ENCODE assay signal across 11 cellular contexts in genomic region chr1:209742409-209743144, GRCh38. TPM values are rescaled to one million over a fixed set of nuclear protein-coding genes. Genes with fewer than 3 reads are reported as not detected.
DNase-seq lines count a peak whose midpoint lies in the region; ATAC-seq and TF ChIP-seq lines count a peak whose summit lies in the region.
"Had no signal": no experiment of that assay in that cellular context is flagged by ENCODE, and none has a peak within 500 bp of the region (broad histone marks: within the 10 kb centered on the region; RNA-seq: fewer than 3 reads in every experiment).

No MANE protein-coding gene starts in this region.

- no peaks in the 10 kb centered on the region for H3K27me3 ChIP-seq in hepatocyte

- no peaks in the 10 kb centered on the region for H3K79me2 ChIP-seq in hepatocyte

- H3K4me3 ChIP-seq in fibroblast of villous mesenchyme (ENCODE audit: low read depth, low read length) (no peak overlapping the region), hepatocyte (no peak overlapping the region)

- 80% methylated on average over 8 of the region's 8 CpGs for WGBS in hepatocyte (ENCODE audit: low lambda C conversion rate, missing lambda C conversion rate)

- H3K27ac ChIP-seq in hepatocyte, result no peak overlapping the region

- H3K27ac Mint-ChIP-seq in T-helper 17 cell (peak overlapping the region; percentile 82), progenitor cell of endocrine pancreas (no peak overlapping the region)

- no peak overlapping the region for H2AFZ ChIP-seq in hepatocyte

- peak; percentile 75 for DNase-seq in AG20443 (ENCODE audit: low spot score)
- DNase-seq in T-helper 17 cell, result no peak
- peak; percentile 49 for DNase-seq in fibroblast of villous mesenchyme (ENCODE audit: low read depth)
- DNase-seq in sciatic nerve (ENCODE audit: low spot score), result no peak
- DNase-seq in NCI-H1417 (lab: John Stamatoyannopoulos, UW), result no peak
- no peak for DNase-seq in progenitor cell of endocrine pancreas (ENCODE audit: low spot score, unreplicated experiment)
- no peak for DNase-seq in hepatocyte (ENCODE audit: low spot score)
- DNase-seq in NCI-H2029 (lab: John Stamatoyannopoulos, UW), result no peak
- DNase-seq: DMS79 treated with DMSO at 0.1 percent for 48 hours, naive B cell had no signal

- no peaks in the 10 kb centered on the region for H3K36me3 ChIP-seq in hepatocyte (replicated peaks; ENCODE audit: insufficient read depth, low read depth)

- H3K4me2 ChIP-seq in hepatocyte, result no peak overlapping the region

- peaks cover 18% of the 10 kb centered on the region for H3K4me1 Mint-ChIP-seq in T-helper 17 cell
- no peaks in the 10 kb centered on the region for H3K4me1 Mint-ChIP-seq in progenitor cell of endocrine pancreas (ENCODE audit: low read depth)

- intact Hi-C loops in sciatic nerve (cut with DNase I), result no loop called here

- peaks cover 2% of the 10 kb centered on the region for H3K36me3 Mint-ChIP-seq in T-helper 17 cell (ENCODE audit: low read depth)
- H3K36me3 Mint-ChIP-seq in progenitor cell of endocrine pancreas (ENCODE audit: insufficient read depth), result no peaks in the 10 kb centered on the region
- H3K36me3 Mint-ChIP-seq: naive B cell had no signal

- no peaks in the 10 kb centered on the region for H3K9me3 Mint-ChIP-seq in progenitor cell of endocrine pancreas (ENCODE audit: low read depth)
- H3K9me3 Mint-ChIP-seq: naive B cell had no signal

- no peaks in the 10 kb centered on the region for H3K9me2 ChIP-seq in hepatocyte (replicated peaks; ENCODE audit: insufficient read depth)

- no peaks in the 10 kb centered on the region for H4K20me1 ChIP-seq in hepatocyte (ENCODE audit: insufficient read depth, poor library complexity, severe bottlenecking)

- TF ChIP-seq CTCF in fibroblast of villous mesenchyme (IDR thresholded peaks at IDR 0.05; ENCODE audit: insufficient read depth, low read depth, low read length), result no peak
- no peak for TF ChIP-seq CTCF in progenitor cell of endocrine pancreas (IDR thresholded peaks at IDR 0.05; ENCODE audit: unreplicated experiment)
- TF ChIP-seq CTCF in hepatocyte (IDR thresholded peaks at IDR 0.05; ENCODE audit: poor library complexity), result no peak

- H3K4me1 ChIP-seq in hepatocyte (ENCODE audit: insufficient read depth), result no peaks in the 10 kb centered on the region

- ATAC-seq in T-helper 17 cell, result no peak
- peak; percentile 78 for ATAC-seq in sciatic nerve

- H3K4me3 Mint-ChIP-seq in T-helper 17 cell (no peak overlapping the region), progenitor cell of endocrine pancreas (ENCODE audit: low read depth) (no peak overlapping the region)
- H3K4me3 Mint-ChIP-seq: naive B cell had no signal

- H3K9me3 ChIP-seq in T-helper 17 cell (ENCODE audit: control insufficient read depth, low read length, poor library complexity, severe bottlenecking) (no peaks in the 10 kb centered on the region), hepatocyte (ENCODE audit: low read depth) (no peaks in the 10 kb centered on the region)

- no peaks in the 10 kb centered on the region for H3K27me3 Mint-ChIP-seq in T-helper 17 cell
- peaks cover 3% of the 10 kb centered on the region for H3K27me3 Mint-ChIP-seq in progenitor cell of endocrine pancreas

RNA-seq across cellular contexts. Expression of gene TRAF3IP3, which starts 13.3 kb away (rescaled TPM):
- total RNA-seq in T-helper 17 cell (100 to 1,000 TPM; 286 to 288 TPM), fibroblast of villous mesenchyme (not detected in 2 replicates), sciatic nerve (8.3 TPM), progenitor cell of endocrine pancreas (not detected in 2 replicates), hepatocyte (0.13 and 0.20 TPM in 2 replicates)
- polyA plus RNA-seq in hepatocyte, result 0.16 TPM in 1 of 2 replicates, not detected in the other
- total RNA-seq: endothelial cell of umbilical vein had no signal
- polyA plus RNA-seq: endothelial cell of umbilical vein had no signal

RNA-seq across cellular contexts. Expression of gene HSD11B1, which starts 37.9 kb away (rescaled TPM):
- total RNA-seq in T-helper 17 cell, result 1 to 10 TPM; 1.2 to 4.0 TPM
- 1.9 and 21.6 TPM in 2 replicates for total RNA-seq in fibroblast of villous mesenchyme
- 6.0 TPM for total RNA-seq in sciatic nerve
- not detected in 2 replicates for total RNA-seq in progenitor cell of endocrine pancreas
- total RNA-seq in hepatocyte, result 1.7 and 2.1 TPM in 2 replicates
- not detected in 2 replicates for polyA plus RNA-seq in hepatocyte
- total RNA-seq: endothelial cell of umbilical vein had no signal
- polyA plus RNA-seq: endothelial cell of umbilical vein had no signal

RNA-seq across cellular contexts. Expression of gene C1orf74, which starts 41.8 kb away (rescaled TPM):
- under 1 TPM; 0.42 to 0.50 TPM for total RNA-seq in T-helper 17 cell
- total RNA-seq in fibroblast of villous mesenchyme, result 3.0 and 3.5 TPM in 2 replicates
- 1.5 TPM for total RNA-seq in sciatic nerve
- 2.5 and 3.1 TPM in 2 replicates for total RNA-seq in progenitor cell of endocrine pancreas
- 3.3 and 3.8 TPM in 2 replicates for total RNA-seq in hepatocyte
- 2.2 and 2.7 TPM in 2 replicates for polyA plus RNA-seq in hepatocyte

Comparison
In these comparisons a context has a peak if more than half of its experiments do, and no peak if none do; other contexts are left out.
1. DNase-seq: peak in AG20443 (single experiment) and fibroblast of villous mesenchyme (single experiment); none in T-helper 17 cell (0 of 3), sciatic nerve (single experiment), NCI-H1417 (0 of 3), progenitor cell of endocrine pancreas (single experiment), hepatocyte (single experiment) and NCI-H2029 (single experiment).
2. RNA of gene TRAF3IP3, which starts 13.3 kb away (total RNA-seq): 286 to 288 TPM in T-helper 17 cell; 8.3 TPM in sciatic nerve (single experiment), 0.13 to 0.20 TPM in hepatocyte, not detected in fibroblast of villous mesenchyme and not detected in progenitor cell of endocrine pancreas; every median in the first group is over 10 times any median in the second.